Comparison of ENCODE assay signal across 19 cellular contexts in the genomic region with DNA sequence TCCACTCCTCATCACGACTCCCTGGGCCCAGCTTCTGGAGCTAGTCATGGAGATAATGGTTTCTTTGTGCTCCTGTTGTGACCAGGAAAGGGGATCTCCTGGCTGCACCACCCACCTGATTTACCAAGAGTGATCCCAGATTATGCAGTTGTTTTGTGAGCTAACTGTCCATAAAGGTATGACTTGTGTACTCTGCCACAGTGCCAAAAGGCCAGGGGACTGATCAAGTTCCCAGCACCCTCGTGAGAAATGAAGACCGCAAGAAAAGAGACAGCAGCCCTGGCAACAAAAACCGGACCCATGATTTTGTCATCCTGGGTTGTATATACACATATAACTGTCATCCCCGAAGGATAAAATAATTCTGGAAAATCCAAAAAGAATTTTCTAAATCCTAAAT. TPM values are rescaled to one million over a fixed set of nuclear protein-coding genes. Genes with fewer than 3 reads are reported as not detected.
DNase-seq lines count a peak whose midpoint lies in the region; ATAC-seq and TF ChIP-seq lines count a peak whose summit lies in the region.
"Had no signal": no experiment of that assay in that cellular context is flagged by ENCODE, and none has a peak within 500 bp of the region (broad histone marks: within the 10 kb centered on the region; RNA-seq: fewer than 3 reads in every experiment).

No MANE protein-coding gene starts in this region.

- no peaks in the 10 kb centered on the region for H3K36me3 Mint-ChIP-seq in activated CD8-positive, alpha-beta T cell treated with anti-CD3 and anti-CD28 coated beads, Interleukin-2, amount 10 ng/mL, durations not matched to agents 7 days and 5 days (ENCODE audit: low read depth)

- POLR2A ChIA-PET in activated CD8-positive, alpha-beta T cell treated with anti-CD3 and anti-CD28 coated beads, Interleukin-2, amount 10 ng/mL, durations not matched to agents 7 days and 5 days (lab: Charles Lee): no interaction called here

- H3K36me3 ChIP-seq in mammary epithelial cell (ENCODE audit: insufficient read depth, low read length) (no peaks in the 10 kb centered on the region), breast epithelium (no peaks in the 10 kb centered on the region), psoas muscle (ENCODE audit: insufficient read depth in 1 of 2, low read depth in 1 of 2) (no peaks in the 10 kb centered on the region), stomach (peaks cover 0 to 68% (median 41%) of the 10 kb centered on the region in 4 donors)

- BruUV-seq in mammary epithelial cell (replicated peaks; lab: Mats Ljungman, UMichigan): no TSS peak

- H4K20me1 ChIP-seq in mammary epithelial cell (ENCODE audit: insufficient read depth, low read length): no peaks in the 10 kb centered on the region
- H4K20me1 ChIP-seq: BLaER1 had no signal

- no peak overlapping the region for H3K9ac ChIP-seq in mammary epithelial cell (ENCODE audit: insufficient read depth, low read length)
- H3K9ac ChIP-seq: BLaER1 had no signal

- H3K4me1 ChIP-seq in mammary epithelial cell (ENCODE audit: insufficient read depth, low read length) (no peaks in the 10 kb centered on the region), breast epithelium (no peaks in the 10 kb centered on the region), psoas muscle (peaks cover 37% of the 10 kb centered on the region), stomach (peaks cover 0 to 14% (median 6%) of the 10 kb centered on the region in 4 donors)
- H3K4me1 ChIP-seq: BLaER1, Caco-2 had no signal

- TF ChIP-seq EP300 in stomach (IDR thresholded peaks at IDR 0.05): no peak

- CTCF ChIA-PET in mammary epithelial cell (lab: Charles Lee; ENCODE audit: low non-redundant PET): no interaction called here
- CTCF ChIA-PET in activated CD8-positive, alpha-beta T cell treated with anti-CD3 and anti-CD28 coated beads, Interleukin-2, amount 10 ng/mL, durations not matched to agents 7 days and 5 days (lab: Charles Lee): interaction anchor here (1.2 kb wide), 1 partner anchor 8 kb away, joined by 6 read pairs; no protein-coding TSS in a partner anchor

- DNase-seq in mammary epithelial cell (peak; percentile 11), breast epithelium (ENCODE audit: low spot score in 2 of 2) (no peak), psoas muscle (no peak), stomach (peak; percentile 3), islet precursor cell (no peak)
- DNase-seq in activated CD8-positive, alpha-beta T cell treated with anti-CD3 and anti-CD28 coated beads, Interleukin-2, amount 10 ng/mL, durations not matched to agents 7 days and 5 days: no peak
- DNase-seq: Caco-2; CD4-positive, CD25-positive, alpha-beta regulatory T cell; CD8-positive, alpha-beta T cell; DMS153; DND-41; H9 had no signal

- peak; percentile 63 to 72 (median 66) for ATAC-seq in psoas muscle
- no peak for ATAC-seq in activated CD8-positive, alpha-beta T cell treated with anti-CD3 and anti-CD28 coated beads, Interleukin-2, amount 10 ng/mL, durations not matched to agents 7 days and 5 days
- ATAC-seq: CD8-positive, alpha-beta T cell; GM12878; GM23338; HCT116 had no signal

- in situ Hi-C loops in mammary epithelial cell (cut with MboI; ENCODE audit: low sequenced_read_pairs in 2 of 2): no loop called here

- 22% methylated on average over 5 of the region's 5 CpGs for WGBS in mammary epithelial cell (ENCODE audit: low coverage, missing lambda C conversion rate)
- WGBS in psoas muscle, 3 donors: 39 to 66% (median 48%) methylated on average over 5 of the region's 5 CpGs
- WGBS in stomach, 5 donors: 80 to 88% (median 84%) methylated on average over 5 of the region's 5 CpGs

- H3K27ac ChIP-seq in mammary epithelial cell (ENCODE audit: insufficient read depth, low read depth, low read length) (no peak overlapping the region), breast epithelium (no peak overlapping the region), psoas muscle (peak overlapping the region; percentile 42), stomach (no peak overlapping the region)
- H3K27ac ChIP-seq: 22Rv1, BLaER1, C4-2B had no signal

- H3K79me2 ChIP-seq in mammary epithelial cell (ENCODE audit: insufficient read depth, low read length): no peaks in the 10 kb centered on the region

- H3K9me3 ChIP-seq in mammary epithelial cell (replicated peaks; ENCODE audit: insufficient read depth, low read length) (no peaks in the 10 kb centered on the region), breast epithelium (no peaks in the 10 kb centered on the region), psoas muscle (no peaks in the 10 kb centered on the region), stomach (no peaks in the 10 kb centered on the region)
- H3K9me3 ChIP-seq: BLaER1, Caco-2 had no signal

- dilution Hi-C loops in mammary epithelial cell (cut with HindIII; ENCODE audit: low sequenced_read_pairs): loop anchor here (10.0 kb wide), 1 partner anchor 83 kb away; no protein-coding TSS in a partner anchor

- H3K27ac Mint-ChIP-seq in activated CD8-positive, alpha-beta T cell treated with anti-CD3 and anti-CD28 coated beads, Interleukin-2, amount 10 ng/mL, durations not matched to agents 7 days and 5 days: no peak overlapping the region
- H3K27ac Mint-ChIP-seq: B cell; CD8-positive, alpha-beta T cell; GM23338; H9 had no signal

- H2AFZ ChIP-seq in mammary epithelial cell (ENCODE audit: low read depth, low read length): no peak overlapping the region
- H2AFZ ChIP-seq: GM23338 had no signal

- no peaks in the 10 kb centered on the region for H3K27me3 Mint-ChIP-seq in activated CD8-positive, alpha-beta T cell treated with anti-CD3 and anti-CD28 coated beads, Interleukin-2, amount 10 ng/mL, durations not matched to agents 7 days and 5 days (ENCODE audit: low read depth)
- H3K27me3 Mint-ChIP-seq: B cell; CD4-positive, CD25-positive, alpha-beta regulatory T cell had no signal

- no peak overlapping the region for H3K4me2 ChIP-seq in mammary epithelial cell (ENCODE audit: insufficient read depth, low read depth, low read length)
- H3K4me2 ChIP-seq: BLaER1, GM23338 had no signal

- H3K4me3 ChIP-seq in mammary epithelial cell (replicated peaks in 1 of 3; ENCODE audit: insufficient read depth in 1 of 3, low read depth in 2 of 3, low read length in 3 of 3) (no peak overlapping the region), breast epithelium (no peak overlapping the region), psoas muscle (no peak overlapping the region), stomach (no peak overlapping the region)
- H3K4me3 ChIP-seq: BLaER1, GM12878, GM23338 had no signal

- no peak overlapping the region for H3K4me3 Mint-ChIP-seq in activated CD8-positive, alpha-beta T cell treated with anti-CD3 and anti-CD28 coated beads, Interleukin-2, amount 10 ng/mL, durations not matched to agents 7 days and 5 days
- H3K4me3 Mint-ChIP-seq: B cell; CD4-positive, CD25-positive, alpha-beta regulatory T cell; CD8-positive, alpha-beta T cell; GM23338; H9 had no signal

- intact Hi-C loops in mammary epithelial cell (cut with micrococcal nuclease): no loop called here
- intact Hi-C loops in breast epithelium (cut with DNase I; ENCODE audit: low total_unique reads): no loop called here
- intact Hi-C loops in psoas muscle (cut with DNase I): no loop called here
- intact Hi-C loops in stomach (cut with DNase I; ENCODE audit: low total_unique reads): no loop called here

- H3K27me3 ChIP-seq in mammary epithelial cell (ENCODE audit: insufficient read depth, low read length) (no peaks in the 10 kb centered on the region), breast epithelium (no peaks in the 10 kb centered on the region), psoas muscle (ENCODE audit: insufficient read depth in 3 of 3, low read length in 2 of 3) (no peaks in the 10 kb centered on the region), stomach (no peaks in the 10 kb centered on the region)
- H3K27me3 ChIP-seq: BLaER1 had no signal

- TF ChIP-seq CTCF in mammary epithelial cell (conservative IDR thresholded peaks at IDR 0.05 in 1 of 2, IDR thresholded peaks at IDR 0.05 in 1 of 2; ENCODE audit: extremely low read depth in 1 of 2, insufficient read depth in 1 of 2, low read depth in 1 of 2, low read length in 2 of 2) (no peak), breast epithelium (IDR thresholded peaks at IDR 0.05) (no peak), psoas muscle (IDR thresholded peaks at IDR 0.05) (no peak), stomach (IDR thresholded peaks at IDR 0.05) (no peak)

- TF ChIP-seq POLR2A in breast epithelium (IDR thresholded peaks at IDR 0.05) (no peak), stomach (IDR thresholded peaks at IDR 0.05) (no peak)

- H3K9me3 Mint-ChIP-seq in activated CD8-positive, alpha-beta T cell treated with anti-CD3 and anti-CD28 coated beads, Interleukin-2, amount 10 ng/mL, durations not matched to agents 7 days and 5 days (ENCODE audit: insufficient read depth): no peaks in the 10 kb centered on the region
- H3K9me3 Mint-ChIP-seq: CD4-positive, CD25-positive, alpha-beta regulatory T cell; CD8-positive, alpha-beta T cell; GM23338; H9 had no signal

- H3K4me1 Mint-ChIP-seq in activated CD8-positive, alpha-beta T cell treated with anti-CD3 and anti-CD28 coated beads, Interleukin-2, amount 10 ng/mL, durations not matched to agents 7 days and 5 days (ENCODE audit: low read depth): no peaks in the 10 kb centered on the region
- H3K4me1 Mint-ChIP-seq: B cell, GM23338, H9 had no signal

RNA-seq across cellular contexts. Expression of a gene that starts 26.6 kb away (rescaled TPM):
- total RNA-seq in mammary epithelial cell (1 to 10 TPM; 3.8 to 4.8 TPM), breast epithelium (10 to 100 TPM in 2 of 3 donors, 1 to 10 TPM in 1; 6.3 to 17.7 (median 11.2) TPM), psoas muscle (1 to 10 TPM in 3 of 4 donors, under 1 TPM in 1; 0.91 to 4.6 (median 1.3) TPM), stomach (10 to 100 TPM in 1 of 5 donors, 1 to 10 TPM in 1, under 1 TPM in 2, not detected in 1; under 0.01 to 12.1 (median 2.4) TPM)
- polyA plus RNA-seq in mammary epithelial cell (0.87 TPM), psoas muscle (under 1 TPM; 0.25 to 0.51 (median 0.39) TPM), stomach (1 to 10 TPM in 2 of 3 donors, under 1 TPM in 1; 0.83 to 2.1 (median 1.4) TPM)
- polyA minus RNA-seq in mammary epithelial cell: 1.1 TPM
- total RNA-seq in activated CD8-positive, alpha-beta T cell treated with anti-CD3 and anti-CD28 coated beads, Interleukin-2, amount 10 ng/mL, durations not matched to agents 7 days and 5 days: not detected
- total RNA-seq: Caco-2; CD8-positive, alpha-beta T cell; GM12878 had no signal

Comparison
In these comparisons a context has a peak if more than half of its experiments do, and no peak if none do; other contexts are left out.
1. DNase-seq: peak in mammary epithelial cell (single experiment) and stomach (single experiment); none in breast epithelium (0 of 2), psoas muscle (0 of 2), islet precursor cell (single experiment) and activated CD8-positive, alpha-beta T cell treated with anti-CD3 and anti-CD28 coated beads, Interleukin-2, amount 10 ng/mL, durations not matched to agents 7 days and 5 days (single experiment).